In the genomic region with DNA sequence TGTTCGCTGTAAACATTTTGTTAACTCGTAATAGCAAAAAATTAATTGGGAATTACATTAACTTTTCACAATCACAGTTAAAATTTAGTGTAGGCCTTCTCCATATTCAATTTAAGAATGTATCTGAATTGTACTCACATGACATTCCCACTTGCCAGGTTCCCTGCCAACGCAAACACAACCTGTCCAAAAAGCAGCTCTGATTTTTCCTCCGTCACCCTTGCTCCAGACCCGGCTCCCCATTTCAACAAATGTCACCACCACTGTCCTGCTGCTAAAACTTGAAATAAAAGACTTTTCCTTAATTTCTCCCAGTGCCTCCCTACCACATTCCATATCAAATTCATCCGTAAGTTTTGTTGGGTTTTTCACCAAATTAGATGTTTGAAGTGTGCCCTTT, we compare ENCODE assay signal across 6 cellular contexts.
"Had no signal": no experiment of that assay in that cellular context is flagged by ENCODE, and none has a peak within 500 bp of the region (broad histone marks: within the 10 kb centered on the region; RNA-seq: fewer than 3 reads in every experiment).

No MANE protein-coding gene starts in this region.

- FAIRE-seq: G401.6, GM12892, GM18507, GM19239 had no signal

- DNase-seq: GDM1, GF-D8 had no signal
